In genomic region chr2:128342550-128342949, GRCh38 we compare ENCODE assay signal across 15 cellular contexts. TPM values are rescaled to one million over a fixed set of nuclear protein-coding genes. Genes with fewer than 3 reads are reported as not detected.
DNase-seq lines count a peak whose midpoint lies in the region; ATAC-seq and TF ChIP-seq lines count a peak whose summit lies in the region.
"Had no signal": no experiment of that assay in that cellular context is flagged by ENCODE, and none has a peak within 500 bp of the region (broad histone marks: within the 10 kb centered on the region; RNA-seq: fewer than 3 reads in every experiment).

No MANE protein-coding gene starts in this region.

- H3K9me3 ChIP-seq in osteoblast (ENCODE audit: low read depth, low read length), result no peaks in the 10 kb centered on the region
- H3K9me3 ChIP-seq: Caco-2 had no signal

- H4K20me1 ChIP-seq in osteoblast (ENCODE audit: insufficient read depth, low read length), result no peaks in the 10 kb centered on the region

- no peaks in the 10 kb centered on the region for H3K79me2 ChIP-seq in osteoblast (ENCODE audit: insufficient read depth, low read length)

- no peak overlapping the region for H3K27ac ChIP-seq in osteoblast (ENCODE audit: low read depth, low read length)
- H3K27ac ChIP-seq: GM23248, HL-60 had no signal

- no peak overlapping the region for H3K4me3 ChIP-seq in osteoblast (ENCODE audit: insufficient read depth, low read length)
- H3K4me3 ChIP-seq: GM12878, GM23248 had no signal

- no peak overlapping the region for H2AFZ ChIP-seq in osteoblast (ENCODE audit: low read length)
- H2AFZ ChIP-seq: GM23248 had no signal

- TF ChIP-seq CTCF in osteoblast (IDR thresholded peaks at IDR 0.05; ENCODE audit: extremely low read depth, low read depth, low read length), result no peak

- H3K27me3 ChIP-seq in osteoblast (ENCODE audit: insufficient read depth, low read length), result no peaks in the 10 kb centered on the region

- no peak overlapping the region for H3K4me2 ChIP-seq in osteoblast (ENCODE audit: insufficient read depth, low read length)

- DNase-seq in AG20443 (ENCODE audit: low spot score) (peak; percentile 14), EH (ENCODE audit: low read depth) (peak; percentile 59), T1000 (lab: John Stamatoyannopoulos, UW) (peak; percentile 41), osteoblast (ENCODE audit: insufficient read length, low spot score, missing footprints) (peak; percentile 23), NK-92 (lab: John Stamatoyannopoulos, UW; ENCODE audit: unreplicated experiment) (no peak), C1 segment of cervical spinal cord (lab: John Stamatoyannopoulos, UW) (no peak)
- DNase-seq: ACHN; Caco-2; CD8-positive, alpha-beta memory T cell; DMS53; GM23248 had no signal

- no peak for ATAC-seq in HG03571 (IDR thresholded peaks at IDR 0.05; ENCODE audit: unreplicated experiment)
- ATAC-seq: GM12878, HCT116 had no signal

- H3K4me1 ChIP-seq in osteoblast (ENCODE audit: insufficient read depth, low read length), result peaks cover 2% of the 10 kb centered on the region
- H3K4me1 ChIP-seq: Caco-2 had no signal

- H3K36me3 ChIP-seq in osteoblast (ENCODE audit: insufficient read depth, low read length), result no peaks in the 10 kb centered on the region

RNA-seq across cellular contexts. Expression of gene HS6ST1, which starts 23.9 kb away (rescaled TPM):
- 16.5 and 18.8 TPM in 2 replicates for total RNA-seq in osteoblast

Comparison
In these comparisons a context has a peak if more than half of its experiments do, and no peak if none do; other contexts are left out.
1. DNase-seq: peak in AG20443 (single experiment), EH (single experiment), T1000 (single experiment) and osteoblast (single experiment); none in NK-92 (single experiment) and C1 segment of cervical spinal cord (0 of 14).